15 cellular contexts compared by ENCODE assay signal in genomic region chr1:43887748-43888147, GRCh38. TPM values are rescaled to one million over a fixed set of nuclear protein-coding genes. Genes with fewer than 3 reads are reported as not detected.
"Had no signal": no experiment of that assay in that cellular context is flagged by ENCODE, and none has a peak within 500 bp of the region (broad histone marks: within the 10 kb centered on the region; RNA-seq: fewer than 3 reads in every experiment).

No MANE protein-coding gene starts in this region.

- DNase-seq: activated CD4-positive, alpha-beta memory T cell treated with anti-CD3 and anti-CD28 coated beads for 36 hours; activated CD4-positive, alpha-beta T cell treated with anti-CD3 and anti-CD28 coated beads for 1 hour; activated CD8-positive, alpha-beta memory T cell treated with anti-CD3 and anti-CD28 coated beads, Interleukin-2, amount 50 U/mL, for 4 hours; activated gamma-delta T cell treated with Interleukin-2 at 50 U/mL for 16 hours; activated naive CD8-positive, alpha-beta T cell treated with anti-CD3 and anti-CD28 coated beads for 36 hours; activated T-cell treated with anti-CD3 and anti-CD28 coated beads, Interleukin-2, amount 50 U/mL, for 72 hours; stimulated activated CD4-positive, alpha-beta T cell treated with anti-CD3 and anti-CD28 coated beads, Interleukin-15, amount 100 ng/mL, for 24 hours; stimulated activated CD4-positive, alpha-beta T cell treated with anti-CD3 and anti-CD28 coated beads, Interleukin-4, amount 100 ng/mL, for 24 hours; T-helper 9 cell; thyroid gland had no signal

- H3K9me3 ChIP-seq: thyroid gland, vagina had no signal

- H3K27me3 ChIP-seq: thyroid gland, vagina had no signal

- H3K27me3 Mint-ChIP-seq: activated CD4-positive, alpha-beta memory T cell treated with anti-CD3 and anti-CD28 coated beads for 36 hours; activated naive CD8-positive, alpha-beta T cell treated with anti-CD3 and anti-CD28 coated beads for 36 hours had no signal

- H3K4me3 Mint-ChIP-seq: activated CD4-positive, alpha-beta memory T cell treated with anti-CD3 and anti-CD28 coated beads for 36 hours; activated naive CD8-positive, alpha-beta T cell treated with anti-CD3 and anti-CD28 coated beads for 36 hours; activated T-cell treated with anti-CD3 and anti-CD28 coated beads, Interleukin-2, amount 50 U/mL, for 72 hours; mesothelial cell of epicardium; neural crest cell had no signal

- H3K36me3 ChIP-seq: thyroid gland, vagina had no signal

- ATAC-seq: activated T-cell treated with anti-CD3 and anti-CD28 coated beads, Interleukin-2, amount 50 U/mL, for 72 hours; esophagus mucosa had no signal

- H3K36me3 Mint-ChIP-seq: activated CD4-positive, alpha-beta memory T cell treated with anti-CD3 and anti-CD28 coated beads for 36 hours; activated naive CD8-positive, alpha-beta T cell treated with anti-CD3 and anti-CD28 coated beads for 36 hours; mesothelial cell of epicardium had no signal

- H3K4me3 ChIP-seq: thyroid gland, vagina had no signal

- H3K4me1 ChIP-seq: thyroid gland had no signal

- H3K9me3 Mint-ChIP-seq: activated CD4-positive, alpha-beta memory T cell treated with anti-CD3 and anti-CD28 coated beads for 36 hours; activated naive CD8-positive, alpha-beta T cell treated with anti-CD3 and anti-CD28 coated beads for 36 hours; activated T-cell treated with anti-CD3 and anti-CD28 coated beads, Interleukin-2, amount 50 U/mL, for 72 hours; mesothelial cell of epicardium; neural crest cell had no signal

- H3K4me1 Mint-ChIP-seq: activated naive CD8-positive, alpha-beta T cell treated with anti-CD3 and anti-CD28 coated beads for 36 hours; neural crest cell had no signal

- H3K27ac ChIP-seq: thyroid gland, vagina had no signal

- H3K27ac Mint-ChIP-seq: activated CD4-positive, alpha-beta memory T cell treated with anti-CD3 and anti-CD28 coated beads for 36 hours; activated naive CD8-positive, alpha-beta T cell treated with anti-CD3 and anti-CD28 coated beads for 36 hours; activated T-cell treated with anti-CD3 and anti-CD28 coated beads, Interleukin-2, amount 50 U/mL, for 72 hours; mesothelial cell of epicardium had no signal

RNA-seq across cellular contexts. Expression of gene ARTN, which starts 45.9 kb away (rescaled TPM):
- total RNA-seq: activated CD4-positive, alpha-beta memory T cell treated with anti-CD3 and anti-CD28 coated beads for 36 hours; dermis microvascular lymphatic vessel endothelial cell had no signal
